ENCODE assay signal across 1 cellular context in genomic region chr15:74906450-74907276, GRCh38.
A peak's percentile ranks its signal among the peaks of the same experiment; 100 is the strongest.
TF ChIP-seq lines count a peak whose summit lies in the region.

A gene with protein sequence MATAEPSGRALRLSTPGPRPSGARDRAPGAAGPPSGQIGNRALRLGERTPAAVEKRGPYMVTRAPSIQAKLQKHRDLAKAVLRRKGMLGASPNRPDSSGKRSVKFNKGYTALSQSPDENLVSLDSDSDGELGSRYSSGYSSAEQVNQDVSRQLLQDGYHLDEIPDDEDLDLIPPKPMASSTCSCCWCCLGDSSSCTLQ (minus strand): TSS chr15:74906851. CDS start chr15:74906800, 51 bp downstream.

TF ChIP-seq in K562, 482 proteins besides CTCF, POLR2A, EP300 and RAD21 (continued from another document and continues in another):
- TF ChIP-seq ETV1 (tag; conservative IDR thresholded peaks at IDR 0.05; ENCODE audit: low read depth) (no peak; the same call in 1 of the 2 replicates), ETS2 (tag; IDR thresholded peaks at IDR 0.05; ENCODE audit: borderline replicate concordance, poor library complexity, severe bottlenecking) (no peak), ZFP36 (IDR thresholded peaks at IDR 0.05; ENCODE audit: low read depth, low read length, partially characterized antibody) (no peak), ZNF551 (CRISPR knock-in tag; IDR thresholded peaks at IDR 0.05) (no peak), E2F6 (IDR thresholded peaks at IDR 0.05; ENCODE audit: borderline replicate concordance in 1 of 2, extremely low read depth in 1 of 2, insufficient read depth in 1 of 2, insufficient read length in 1 of 2, low read depth in 1 of 2, low read length in 1 of 2, poor library complexity in 1 of 2, severe bottlenecking in 1 of 2) (peak in 1 of 2 experiments; percentile 19), HMGN3 (IDR thresholded peaks at IDR 0.05; ENCODE audit: borderline replicate concordance, extremely low read depth, insufficient read length, low read depth, low read length) (peak; percentile 85), EHMT2 (IDR thresholded peaks at IDR 0.05) (no peak), FOS (IDR thresholded peaks at IDR 0.05; ENCODE audit: extremely low read depth, insufficient read length) (no peak), ZNF24 (IDR thresholded peaks at IDR 0.05) (no peak), KDM5B (IDR thresholded peaks at IDR 0.05; ENCODE audit: insufficient replicate concordance, low read depth, low read length) (peak; percentile 84), UBTF (IDR thresholded peaks at IDR 0.05; ENCODE audit: borderline replicate concordance in 1 of 2, low read depth in 2 of 2, low read length in 2 of 2) (peak in 1 of 2 experiments; percentile 55; a peak in 2 of 4 replicates), TSHZ1 (CRISPR knock-in tag; IDR thresholded peaks at IDR 0.05) (no peak), KDM1A (IDR thresholded peaks at IDR 0.05) (no peak), GTF2A2 (tag; IDR thresholded peaks at IDR 0.05) (no peak), ESRRA (IDR thresholded peaks at IDR 0.05; ENCODE audit: borderline replicate concordance, low read depth) (no peak; the same call in 1 of the 2 replicates), MYNN (IDR thresholded peaks at IDR 0.05) (no peak), MYNN (CRISPR knock-in tag; IDR thresholded peaks at IDR 0.05) (no peak), MAFF (IDR thresholded peaks at IDR 0.05; ENCODE audit: low read length) (no peak), TAL1 (IDR thresholded peaks at IDR 0.05) (no peak), ZNF444 (CRISPR knock-in tag; IDR thresholded peaks at IDR 0.05) (no peak), HNRNPLL (IDR thresholded peaks at IDR 0.05; ENCODE audit: low read depth, low read length, poor library complexity, severe bottlenecking) (no peak), SMAD1 (IDR thresholded peaks at IDR 0.05; ENCODE audit: low read depth, low read length, partially characterized antibody) (no peak), ZNF785 (CRISPR knock-in tag; IDR thresholded peaks at IDR 0.05) (no peak), U2AF1 (optimal IDR thresholded peaks at IDR 0.05; ENCODE audit: low read depth, low read length) (no peak), KLF1 (tag; IDR thresholded peaks at IDR 0.05) (0 out of 2 replicates have a peak, but pooled peaks have one; percentile 59), NONO (IDR thresholded peaks at IDR 0.05; ENCODE audit: low read depth in 2 of 2, low read length in 1 of 2) (peak; percentile 59 to 88; a peak in 3 of 4 replicates), THRAP3 (IDR thresholded peaks at IDR 0.05; ENCODE audit: borderline replicate concordance) (no peak), ZNF507 (tag; conservative IDR thresholded peaks at IDR 0.05) (no peak), PRPF4 (IDR thresholded peaks at IDR 0.05; ENCODE audit: insufficient read depth, low read depth, low read length, poor library complexity, severe bottlenecking) (no peak), EGR1 (conservative IDR thresholded peaks at IDR 0.05) (peak; percentile 59), L3MBTL2 (IDR thresholded peaks at IDR 0.05) (peak; percentile 46), CHD4 (IDR thresholded peaks at IDR 0.05; ENCODE audit: insufficient read depth, insufficient replicate concordance, low read depth, low read length, poor library complexity, severe bottlenecking) (no peak), ATF4 (CRISPR knock-in tag; IDR thresholded peaks at IDR 0.05) (0 out of 2 replicates have a peak, but pooled peaks have one; percentile 7), ZNF174 (CRISPR knock-in tag; IDR thresholded peaks at IDR 0.05) (no peak), ZKSCAN1 (IDR thresholded peaks at IDR 0.05; ENCODE audit: low read depth, low read length) (no peak), ZNF696 (CRISPR knock-in tag; conservative IDR thresholded peaks at IDR 0.05) (no peak), ZNF766 (CRISPR knock-in tag; conservative IDR thresholded peaks at IDR 0.05) (peak; percentile 70; the same call in 1 of the 2 replicates), NCOA1 (IDR thresholded peaks at IDR 0.05; ENCODE audit: low read depth) (peak; percentile 23; the same call in 1 of the 2 replicates), LARP7 (IDR thresholded peaks at IDR 0.05) (no peak), ELF2 (CRISPR knock-in tag; IDR thresholded peaks at IDR 0.05) (no peak), RBFOX2 (IDR thresholded peaks at IDR 0.05; ENCODE audit: low read depth, low read length) (peak; percentile 94)
- TF ChIP-seq, protein P1, sequence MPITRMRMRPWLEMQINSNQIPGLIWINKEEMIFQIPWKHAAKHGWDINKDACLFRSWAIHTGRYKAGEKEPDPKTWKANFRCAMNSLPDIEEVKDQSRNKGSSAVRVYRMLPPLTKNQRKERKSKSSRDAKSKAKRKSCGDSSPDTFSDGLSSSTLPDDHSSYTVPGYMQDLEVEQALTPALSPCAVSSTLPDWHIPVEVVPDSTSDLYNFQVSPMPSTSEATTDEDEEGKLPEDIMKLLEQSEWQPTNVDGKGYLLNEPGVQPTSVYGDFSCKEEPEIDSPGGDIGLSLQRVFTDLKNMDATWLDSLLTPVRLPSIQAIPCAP (CRISPR knock-in tag; IDR thresholded peaks at IDR 0.05; ENCODE audit: borderline replicate concordance), result no peak
- TF ChIP-seq, protein P2, sequence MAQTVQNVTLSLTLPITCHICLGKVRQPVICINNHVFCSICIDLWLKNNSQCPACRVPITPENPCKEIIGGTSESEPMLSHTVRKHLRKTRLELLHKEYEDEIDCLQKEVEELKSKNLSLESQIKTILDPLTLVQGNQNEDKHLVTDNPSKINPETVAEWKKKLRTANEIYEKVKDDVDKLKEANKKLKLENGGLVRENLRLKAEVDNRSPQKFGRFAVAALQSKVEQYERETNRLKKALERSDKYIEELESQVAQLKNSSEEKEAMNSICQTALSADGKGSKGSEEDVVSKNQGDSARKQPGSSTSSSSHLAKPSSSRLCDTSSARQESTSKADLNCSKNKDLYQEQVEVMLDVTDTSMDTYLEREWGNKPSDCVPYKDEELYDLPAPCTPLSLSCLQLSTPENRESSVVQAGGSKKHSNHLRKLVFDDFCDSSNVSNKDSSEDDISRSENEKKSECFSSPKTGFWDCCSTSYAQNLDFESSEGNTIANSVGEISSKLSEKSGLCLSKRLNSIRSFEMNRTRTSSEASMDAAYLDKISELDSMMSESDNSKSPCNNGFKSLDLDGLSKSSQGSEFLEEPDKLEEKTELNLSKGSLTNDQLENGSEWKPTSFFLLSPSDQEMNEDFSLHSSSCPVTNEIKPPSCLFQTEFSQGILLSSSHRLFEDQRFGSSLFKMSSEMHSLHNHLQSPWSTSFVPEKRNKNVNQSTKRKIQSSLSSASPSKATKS (CRISPR knock-in tag; IDR thresholded peaks at IDR 0.05), result no peak
- TF ChIP-seq, protein P3, sequence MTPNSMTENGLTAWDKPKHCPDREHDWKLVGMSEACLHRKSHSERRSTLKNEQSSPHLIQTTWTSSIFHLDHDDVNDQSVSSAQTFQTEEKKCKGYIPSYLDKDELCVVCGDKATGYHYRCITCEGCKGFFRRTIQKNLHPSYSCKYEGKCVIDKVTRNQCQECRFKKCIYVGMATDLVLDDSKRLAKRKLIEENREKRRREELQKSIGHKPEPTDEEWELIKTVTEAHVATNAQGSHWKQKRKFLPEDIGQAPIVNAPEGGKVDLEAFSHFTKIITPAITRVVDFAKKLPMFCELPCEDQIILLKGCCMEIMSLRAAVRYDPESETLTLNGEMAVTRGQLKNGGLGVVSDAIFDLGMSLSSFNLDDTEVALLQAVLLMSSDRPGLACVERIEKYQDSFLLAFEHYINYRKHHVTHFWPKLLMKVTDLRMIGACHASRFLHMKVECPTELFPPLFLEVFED (CRISPR knock-in tag; conservative IDR thresholded peaks at IDR 0.05), result no peak
- TF ChIP-seq, protein P4, sequence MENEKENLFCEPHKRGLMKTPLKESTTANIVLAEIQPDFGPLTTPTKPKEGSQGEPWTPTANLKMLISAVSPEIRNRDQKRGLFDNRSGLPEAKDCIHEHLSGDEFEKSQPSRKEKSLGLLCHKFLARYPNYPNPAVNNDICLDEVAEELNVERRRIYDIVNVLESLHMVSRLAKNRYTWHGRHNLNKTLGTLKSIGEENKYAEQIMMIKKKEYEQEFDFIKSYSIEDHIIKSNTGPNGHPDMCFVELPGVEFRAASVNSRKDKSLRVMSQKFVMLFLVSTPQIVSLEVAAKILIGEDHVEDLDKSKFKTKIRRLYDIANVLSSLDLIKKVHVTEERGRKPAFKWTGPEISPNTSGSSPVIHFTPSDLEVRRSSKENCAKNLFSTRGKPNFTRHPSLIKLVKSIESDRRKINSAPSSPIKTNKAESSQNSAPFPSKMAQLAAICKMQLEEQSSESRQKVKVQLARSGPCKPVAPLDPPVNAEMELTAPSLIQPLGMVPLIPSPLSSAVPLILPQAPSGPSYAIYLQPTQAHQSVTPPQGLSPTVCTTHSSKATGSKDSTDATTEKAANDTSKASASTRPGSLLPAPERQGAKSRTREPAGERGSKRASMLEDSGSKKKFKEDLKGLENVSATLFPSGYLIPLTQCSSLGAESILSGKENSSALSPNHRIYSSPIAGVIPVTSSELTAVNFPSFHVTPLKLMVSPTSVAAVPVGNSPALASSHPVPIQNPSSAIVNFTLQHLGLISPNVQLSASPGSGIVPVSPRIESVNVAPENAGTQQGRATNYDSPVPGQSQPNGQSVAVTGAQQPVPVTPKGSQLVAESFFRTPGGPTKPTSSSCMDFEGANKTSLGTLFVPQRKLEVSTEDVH (IDR thresholded peaks at IDR 0.05; ENCODE audit: low read depth, partially characterized antibody), result no peak
- TF ChIP-seq, protein P5, sequence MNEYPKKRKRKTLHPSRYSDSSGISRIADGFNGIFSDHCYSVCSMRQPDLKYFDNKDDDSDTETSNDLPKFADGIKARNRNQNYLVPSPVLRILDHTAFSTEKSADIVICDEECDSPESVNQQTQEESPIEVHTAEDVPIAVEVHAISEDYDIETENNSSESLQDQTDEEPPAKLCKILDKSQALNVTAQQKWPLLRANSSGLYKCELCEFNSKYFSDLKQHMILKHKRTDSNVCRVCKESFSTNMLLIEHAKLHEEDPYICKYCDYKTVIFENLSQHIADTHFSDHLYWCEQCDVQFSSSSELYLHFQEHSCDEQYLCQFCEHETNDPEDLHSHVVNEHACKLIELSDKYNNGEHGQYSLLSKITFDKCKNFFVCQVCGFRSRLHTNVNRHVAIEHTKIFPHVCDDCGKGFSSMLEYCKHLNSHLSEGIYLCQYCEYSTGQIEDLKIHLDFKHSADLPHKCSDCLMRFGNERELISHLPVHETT (CRISPR knock-in tag; conservative IDR thresholded peaks at IDR 0.05 in 1 of 2, IDR thresholded peaks at IDR 0.05 in 1 of 2), result 0 out of 4 replicates have a peak, but pooled peaks of 1 of the 2 experiments have one; percentile 49
- TF ChIP-seq, protein P6, sequence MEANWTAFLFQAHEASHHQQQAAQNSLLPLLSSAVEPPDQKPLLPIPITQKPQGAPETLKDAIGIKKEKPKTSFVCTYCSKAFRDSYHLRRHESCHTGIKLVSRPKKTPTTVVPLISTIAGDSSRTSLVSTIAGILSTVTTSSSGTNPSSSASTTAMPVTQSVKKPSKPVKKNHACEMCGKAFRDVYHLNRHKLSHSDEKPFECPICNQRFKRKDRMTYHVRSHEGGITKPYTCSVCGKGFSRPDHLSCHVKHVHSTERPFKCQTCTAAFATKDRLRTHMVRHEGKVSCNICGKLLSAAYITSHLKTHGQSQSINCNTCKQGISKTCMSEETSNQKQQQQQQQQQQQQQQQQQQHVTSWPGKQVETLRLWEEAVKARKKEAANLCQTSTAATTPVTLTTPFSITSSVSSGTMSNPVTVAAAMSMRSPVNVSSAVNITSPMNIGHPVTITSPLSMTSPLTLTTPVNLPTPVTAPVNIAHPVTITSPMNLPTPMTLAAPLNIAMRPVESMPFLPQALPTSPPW (CRISPR knock-in tag; IDR thresholded peaks at IDR 0.05), result peak; percentile 85
